In the genomic region with DNA sequence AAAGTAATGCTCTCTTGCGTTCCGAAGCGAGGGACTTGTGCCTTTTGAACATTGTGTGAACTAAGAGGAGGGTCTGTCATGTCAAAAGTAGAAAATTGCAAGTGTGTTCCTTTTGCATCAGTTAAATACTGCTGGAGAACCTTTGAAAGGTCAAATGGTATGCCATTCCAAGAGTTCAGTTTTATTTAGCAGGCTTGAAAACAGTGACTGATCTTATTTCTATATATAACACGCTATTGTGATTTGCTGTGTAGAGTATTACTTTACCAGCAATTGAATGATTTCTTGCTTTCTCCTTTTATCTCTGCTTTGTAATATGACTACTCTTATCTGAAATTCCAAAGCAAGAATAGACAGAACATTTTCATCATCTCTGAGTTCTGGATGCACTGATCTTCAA, we compare ENCODE assay signal across 30 cellular contexts. TPM values are rescaled to one million over a fixed set of nuclear protein-coding genes. Genes with fewer than 3 reads are reported as not detected.
"Had no signal": no experiment of that assay in that cellular context is flagged by ENCODE, and none has a peak within 500 bp of the region (broad histone marks: within the 10 kb centered on the region; RNA-seq: fewer than 3 reads in every experiment).

A gene with protein sequence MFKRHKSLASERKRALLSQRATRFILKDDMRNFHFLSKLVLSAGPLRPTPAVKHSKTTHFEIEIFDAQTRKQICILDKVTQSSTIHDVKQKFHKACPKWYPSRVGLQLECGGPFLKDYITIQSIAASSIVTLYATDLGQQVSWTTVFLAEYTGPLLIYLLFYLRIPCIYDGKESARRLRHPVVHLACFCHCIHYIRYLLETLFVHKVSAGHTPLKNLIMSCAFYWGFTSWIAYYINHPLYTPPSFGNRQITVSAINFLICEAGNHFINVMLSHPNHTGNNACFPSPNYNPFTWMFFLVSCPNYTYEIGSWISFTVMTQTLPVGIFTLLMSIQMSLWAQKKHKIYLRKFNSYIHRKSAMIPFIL (minus strand): TSS at position 151 of the 400 bp plus-strand sequence. CDS start 99 bp downstream, at position 52.

- FAIRE-seq: bronchial epithelial cell, RCC 7860 had no signal

- H3K27ac ChIP-seq: KMS-11 had no signal

- ATAC-seq: activated CD8-positive, alpha-beta memory T cell treated with anti-CD3 and anti-CD28 coated beads, Interleukin-2, amount 10 ng/mL, durations not matched to agents 7 days and 5 days; PC-3; T-helper 17 cell; WTC11 had no signal

- DNase-seq: activated CD4-positive, alpha-beta T cell treated with anti-CD3 and anti-CD28 coated beads, Interleukin-2, amount 10 ng/mL, durations not matched to agents 24 days and 14 days; activated CD4-positive, alpha-beta T cell treated with anti-CD3 and anti-CD28 coated beads, Interleukin-2, amount 50 U/mL, for 48 hours; activated CD4-positive, CD25-positive, alpha-beta regulatory T cell treated with anti-CD3 and anti-CD28 coated beads, Interleukin-2, amount 50 U/mL, for 72 hours; activated CD8-positive, alpha-beta memory T cell treated with anti-CD3 and anti-CD28 coated beads, Interleukin-2, amount 10 ng/mL, durations not matched to agents 7 days and 5 days; activated effector memory CD4-positive, alpha-beta T cell treated with Interleukin-2 at 50 U/mL for 16 hours; activated naive CD4-positive, alpha-beta T cell; activated T-cell treated with anti-CD3 and anti-CD28 coated beads, Interleukin-2, amount 50 U/mL, for 24 hours; aorta; MV-4-11; NCI-H1092 treated with DMSO at 0.1 percent for 48 hours; NCI-H1417 treated with DMSO at 0.1 percent for 48 hours; NCI-H1694; NCI-H2029; NCI-H2107; NCI-H2171 treated with DMSO at 0.1 percent for 48 hours; NCI-H226; NCI-H526; NCI-H774; NK-92 treated with Interleukin-12 subunit alpha and Interleukin-12 subunit beta, amount 100 ng/mL, for 24 hours; PC-3; SIG-M5; T-helper 17 cell; T-helper 9 cell had no signal

RNA-seq across cellular contexts. Expression of the gene that starts here (rescaled TPM):
- total RNA-seq: activated CD4-positive, alpha-beta T cell treated with anti-CD3 and anti-CD28 coated beads, Interleukin-2, amount 10 ng/mL, durations not matched to agents 24 days and 14 days; activated CD8-positive, alpha-beta memory T cell treated with anti-CD3 and anti-CD28 coated beads, Interleukin-2, amount 10 ng/mL, durations not matched to agents 7 days and 5 days; activated T-helper 1 cell treated with anti-CD3 and anti-CD28 coated beads, Interleukin-12 subunit alpha, Interleukin-12 subunit beta, Interleukin-2, Interleukin-4 antibody, amounts not matched to agents 30 ng/mL and 10 ng/mL and 1 ng/mL, durations not matched to agents 14 hours and 24 hours and 36 hours; aorta; bronchial epithelial cell; MCF 10A; NCI-H460; PC-3; T-helper 17 cell; WTC11 had no signal
